Comparison of ENCODE assay signal across 10 cellular contexts in genomic region chr9:137451264-137451975, GRCh38. TPM values are rescaled to one million over a fixed set of nuclear protein-coding genes. Genes with fewer than 3 reads are reported as not detected.
"Had no signal": no experiment of that assay in that cellular context is flagged by ENCODE, and none has a peak within 500 bp of the region (broad histone marks: within the 10 kb centered on the region; RNA-seq: fewer than 3 reads in every experiment).

No MANE protein-coding gene starts in this region.

RNA-seq across cellular contexts. Expression of gene ENTPD8, which starts 10.3 kb away (rescaled TPM):
- total RNA-seq: activated CD4-positive, alpha-beta memory T cell treated with anti-CD3 and anti-CD28 coated beads for 36 hours; activated CD4-positive, alpha-beta T cell treated with anti-CD3 and anti-CD28 coated beads, Interleukin-2, amount 10 ng/mL, durations not matched to agents 24 days and 14 days; activated naive CD4-positive, alpha-beta T cell treated with anti-CD3 and anti-CD28 coated beads for 36 hours; left cardiac atrium; omental fat pad; suprapubic skin; ureter had no signal
- polyA plus RNA-seq: fibroblast of lung, keratinocyte had no signal

RNA-seq across cellular contexts. Expression of gene NOXA1, which starts 28.2 kb away (rescaled TPM):
- total RNA-seq: fibroblast of villous mesenchyme had no signal
